25 cellular contexts compared by ENCODE assay signal in genomic region chr2:2020897-2021296, GRCh38.
"Had no signal": no experiment of that assay in that cellular context is flagged by ENCODE, and none has a peak within 500 bp of the region (broad histone marks: within the 10 kb centered on the region; RNA-seq: fewer than 3 reads in every experiment).

No MANE protein-coding gene starts in this region.

- H2AFZ ChIP-seq: parathyroid adenoma had no signal

- H3K9me3 ChIP-seq: esophagus squamous epithelium, heart right ventricle, lower lobe of right lung, neutrophil, prostate gland, right atrium auricular region, sigmoid colon, testis, tibial artery had no signal

- H3K36me3 Mint-ChIP-seq: immature natural killer cell; stimulated activated memory B cell treated with anti-CD40 and anti-IgM and Interleukin-4, amounts not matched to agents 10 μg/mL and 1 μg/mL and 100 μg/mL, for 72 hours; type B pancreatic cell had no signal

- H3K4me1 Mint-ChIP-seq: immature natural killer cell; stimulated activated memory B cell treated with anti-CD40 and anti-IgM and Interleukin-4, amounts not matched to agents 10 μg/mL and 1 μg/mL and 100 μg/mL, for 72 hours had no signal

- H3K79me2 ChIP-seq: parathyroid adenoma had no signal

- H3K27me3 Mint-ChIP-seq: stimulated activated memory B cell treated with anti-CD40 and anti-IgM and Interleukin-4, amounts not matched to agents 10 μg/mL and 1 μg/mL and 100 μg/mL, for 72 hours had no signal

- H3K4me3 Mint-ChIP-seq: immature natural killer cell; naive thymus-derived CD8-positive, alpha-beta T cell; nephron progenitor cell; stimulated activated memory B cell treated with anti-CD40 and anti-IgM and Interleukin-4, amounts not matched to agents 10 μg/mL and 1 μg/mL and 100 μg/mL, for 72 hours; type B pancreatic cell had no signal

- H3K27ac ChIP-seq: esophagus squamous epithelium, heart right ventricle, lower lobe of right lung, neutrophil, parathyroid adenoma, prostate gland, right atrium auricular region, sigmoid colon, testis, tibial artery had no signal

- H3K27ac Mint-ChIP-seq: immature natural killer cell; naive thymus-derived CD8-positive, alpha-beta T cell; nephron progenitor cell; stimulated activated memory B cell treated with anti-CD40 and anti-IgM and Interleukin-4, amounts not matched to agents 10 μg/mL and 1 μg/mL and 100 μg/mL, for 72 hours; type B pancreatic cell had no signal

- H3K9me3 Mint-ChIP-seq: nephron progenitor cell had no signal

- H3K4me1 ChIP-seq: esophagus squamous epithelium, lower lobe of right lung, parathyroid adenoma, prostate gland, testis, tibial artery had no signal

- H3K36me3 ChIP-seq: esophagus squamous epithelium, heart right ventricle, lower lobe of right lung, neutrophil, prostate gland, right atrium auricular region, sigmoid colon, tibial artery had no signal

- H3K4me3 ChIP-seq: esophagus squamous epithelium, heart right ventricle, lower lobe of right lung, prostate gland, right atrium auricular region, sigmoid colon, testis, tibial artery had no signal

- H3K27me3 ChIP-seq: heart right ventricle, neutrophil, right atrium auricular region, testis had no signal

- DNase-seq: cerebellar nuclear complex; effector CD8-positive, alpha-beta T cell; esophagus squamous epithelium; foreskin melanocyte; glutamatergic neuron; heart right ventricle; hippocampal formation; immature natural killer cell; left ventricle myocardium superior; lower lobe of right lung; naive thymus-derived CD8-positive, alpha-beta T cell; nephron progenitor cell; sigmoid colon; stimulated activated CD4-positive, alpha-beta T cell treated with anti-CD3 and anti-CD28 coated beads, Interleukin-2, amount 100 ng/mL, for 24 hours; stimulated activated CD4-positive, alpha-beta T cell treated with anti-CD3 and anti-CD28 coated beads, Interleukin-4, amount 100 ng/mL, for 4 hours; stimulated activated naive CD8-positive, alpha-beta T cell treated with anti-CD3 and anti-CD28 coated beads, Interleukin-15, Interleukin-2, amounts not matched to agents 100 U/mL and 50 U/mL, for 24 hours; substantia nigra; testis; tibial artery had no signal

- ATAC-seq: heart right ventricle; left ventricle myocardium superior; lower lobe of right lung; naive thymus-derived CD8-positive, alpha-beta T cell; stimulated activated memory B cell treated with anti-CD40 and anti-IgM and Interleukin-4, amounts not matched to agents 10 μg/mL and 1 μg/mL and 100 μg/mL, for 72 hours; stimulated activated naive CD8-positive, alpha-beta T cell treated with anti-CD3 and anti-CD28 coated beads, Interleukin-15, Interleukin-2, amounts not matched to agents 100 U/mL and 50 U/mL, for 24 hours had no signal
